Comparison of ENCODE assay signal across 1 cellular context in genomic region chr3:45095916-45096526, GRCh38.
TF ChIP-seq lines count a peak whose summit lies in the region.

No MANE protein-coding gene starts in this region.

TF ChIP-seq in GM23338, 12 proteins besides CTCF, POLR2A, EP300 and RAD21:
- TF ChIP-seq ZNF462 (CRISPR knock-in tag; IDR thresholded peaks at IDR 0.05) = no peak
